Comparison of ENCODE assay signal across 1 cellular context in genomic region chr16:50024207-50024606, GRCh38.
TF ChIP-seq lines count a peak whose summit lies in the region.

No MANE protein-coding gene starts in this region.

TF ChIP-seq in WTC11, 78 proteins besides CTCF, POLR2A, EP300 and RAD21 (continued from another document):
- TF ChIP-seq, protein P1, sequence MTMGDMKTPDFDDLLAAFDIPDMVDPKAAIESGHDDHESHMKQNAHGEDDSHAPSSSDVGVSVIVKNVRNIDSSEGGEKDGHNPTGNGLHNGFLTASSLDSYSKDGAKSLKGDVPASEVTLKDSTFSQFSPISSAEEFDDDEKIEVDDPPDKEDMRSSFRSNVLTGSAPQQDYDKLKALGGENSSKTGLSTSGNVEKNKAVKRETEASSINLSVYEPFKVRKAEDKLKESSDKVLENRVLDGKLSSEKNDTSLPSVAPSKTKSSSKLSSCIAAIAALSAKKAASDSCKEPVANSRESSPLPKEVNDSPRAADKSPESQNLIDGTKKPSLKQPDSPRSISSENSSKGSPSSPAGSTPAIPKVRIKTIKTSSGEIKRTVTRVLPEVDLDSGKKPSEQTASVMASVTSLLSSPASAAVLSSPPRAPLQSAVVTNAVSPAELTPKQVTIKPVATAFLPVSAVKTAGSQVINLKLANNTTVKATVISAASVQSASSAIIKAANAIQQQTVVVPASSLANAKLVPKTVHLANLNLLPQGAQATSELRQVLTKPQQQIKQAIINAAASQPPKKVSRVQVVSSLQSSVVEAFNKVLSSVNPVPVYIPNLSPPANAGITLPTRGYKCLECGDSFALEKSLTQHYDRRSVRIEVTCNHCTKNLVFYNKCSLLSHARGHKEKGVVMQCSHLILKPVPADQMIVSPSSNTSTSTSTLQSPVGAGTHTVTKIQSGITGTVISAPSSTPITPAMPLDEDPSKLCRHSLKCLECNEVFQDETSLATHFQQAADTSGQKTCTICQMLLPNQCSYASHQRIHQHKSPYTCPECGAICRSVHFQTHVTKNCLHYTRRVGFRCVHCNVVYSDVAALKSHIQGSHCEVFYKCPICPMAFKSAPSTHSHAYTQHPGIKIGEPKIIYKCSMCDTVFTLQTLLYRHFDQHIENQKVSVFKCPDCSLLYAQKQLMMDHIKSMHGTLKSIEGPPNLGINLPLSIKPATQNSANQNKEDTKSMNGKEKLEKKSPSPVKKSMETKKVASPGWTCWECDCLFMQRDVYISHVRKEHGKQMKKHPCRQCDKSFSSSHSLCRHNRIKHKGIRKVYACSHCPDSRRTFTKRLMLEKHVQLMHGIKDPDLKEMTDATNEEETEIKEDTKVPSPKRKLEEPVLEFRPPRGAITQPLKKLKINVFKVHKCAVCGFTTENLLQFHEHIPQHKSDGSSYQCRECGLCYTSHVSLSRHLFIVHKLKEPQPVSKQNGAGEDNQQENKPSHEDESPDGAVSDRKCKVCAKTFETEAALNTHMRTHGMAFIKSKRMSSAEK (CRISPR knock-in tag; IDR thresholded peaks at IDR 0.05; ENCODE audit: borderline replicate concordance): no peak
- TF ChIP-seq CBFB (CRISPR knock-in tag; IDR thresholded peaks at IDR 0.05; ENCODE audit: low read depth): no peak
- TF ChIP-seq GTF2I (CRISPR knock-in tag; conservative IDR thresholded peaks at IDR 0.05): no peak
- no peak for TF ChIP-seq USF2 (CRISPR knock-in tag; IDR thresholded peaks at IDR 0.05)
- no peak for TF ChIP-seq ARID4B (CRISPR knock-in tag; IDR thresholded peaks at IDR 0.05; ENCODE audit: borderline replicate concordance)
- TF ChIP-seq ZNF423 (CRISPR knock-in tag; IDR thresholded peaks at IDR 0.05): no peak
- TF ChIP-seq JUN (CRISPR knock-in tag; IDR thresholded peaks at IDR 0.05): no peak
- no peak for TF ChIP-seq KAT7 (CRISPR knock-in tag; IDR thresholded peaks at IDR 0.05; ENCODE audit: borderline replicate concordance)
- no peak for TF ChIP-seq E2F1 (CRISPR knock-in tag; IDR thresholded peaks at IDR 0.05)
- no peak for TF ChIP-seq ZMAT4 (CRISPR knock-in tag; IDR thresholded peaks at IDR 0.05)
- no peak for TF ChIP-seq GABPB1 (CRISPR knock-in tag; IDR thresholded peaks at IDR 0.05)
